ENCODE assay signal across 10 cellular contexts in genomic region chr7:47937065-47937687, GRCh38. TPM values are rescaled to one million over a fixed set of nuclear protein-coding genes. Genes with fewer than 3 reads are reported as not detected.
DNase-seq lines count a peak whose midpoint lies in the region; ATAC-seq and TF ChIP-seq lines count a peak whose summit lies in the region.
"Had no signal": no experiment of that assay in that cellular context is flagged by ENCODE, and none has a peak within 500 bp of the region (broad histone marks: within the 10 kb centered on the region; RNA-seq: fewer than 3 reads in every experiment).

No MANE protein-coding gene starts in this region.

- H3K27me3 Mint-ChIP-seq in neural crest cell (ENCODE audit: low read depth) = no peaks in the 10 kb centered on the region

- no peak overlapping the region for H3K4me3 Mint-ChIP-seq in neural crest cell

- H3K27me3 ChIP-seq in gastroesophageal sphincter = no peaks in the 10 kb centered on the region
- H3K27me3 ChIP-seq: ascending aorta had no signal

- peaks cover 59% of the 10 kb centered on the region for H3K4me1 Mint-ChIP-seq in neural crest cell

- H3K9me3 Mint-ChIP-seq in neural crest cell = no peaks in the 10 kb centered on the region

- no peak for TF ChIP-seq EP300 in gastroesophageal sphincter (IDR thresholded peaks at IDR 0.05)

- H3K36me3 ChIP-seq in gastroesophageal sphincter = no peaks in the 10 kb centered on the region
- H3K36me3 ChIP-seq: ascending aorta had no signal

- H3K9me3 ChIP-seq in gastroesophageal sphincter = no peaks in the 10 kb centered on the region
- H3K9me3 ChIP-seq: A549, ascending aorta had no signal

- DNase-seq in NCI-H2107 treated with DMSO at 0.1 percent for 48 hours (lab: John Stamatoyannopoulos, UW; ENCODE audit: unreplicated experiment) (peak; percentile 30), NCI-H2107 (lab: John Stamatoyannopoulos, UW) (no peak), neural crest cell (ENCODE audit: low read depth, low spot score) (no peak), NCI-H82 treated with DMSO at 0.1 percent for 48 hours (lab: John Stamatoyannopoulos, UW; ENCODE audit: unreplicated experiment) (no peak)

- TF ChIP-seq CTCF in neural crest cell (conservative IDR thresholded peaks at IDR 0.05) (no peak), gastroesophageal sphincter (IDR thresholded peaks at IDR 0.05) (no peak)

- peak; percentile 92 for ATAC-seq in GM21576 (IDR thresholded peaks at IDR 0.05; ENCODE audit: unreplicated experiment)
- peak; percentile 94 for ATAC-seq in HG03571 (IDR thresholded peaks at IDR 0.05; ENCODE audit: unreplicated experiment)
- ATAC-seq in SK-N-SH treated with all-trans-retinoic acid at 6 μM for 48 hours = no peak
- no peak for ATAC-seq in gastroesophageal sphincter

- no peak overlapping the region for H3K4me3 ChIP-seq in gastroesophageal sphincter
- H3K4me3 ChIP-seq: A549, ascending aorta had no signal

- H3K27ac ChIP-seq in gastroesophageal sphincter = no peak overlapping the region
- H3K27ac ChIP-seq: A549, ascending aorta had no signal

- H3K27ac Mint-ChIP-seq in neural crest cell (ENCODE audit: unreplicated experiment) = peak overlapping the region; percentile 11

- 60 to 77% methylated on average over 4 to 8 of the region's 17 CpGs for WGBS in gastroesophageal sphincter (ENCODE audit: low coverage in 1 of 2), 2 donors

- H3K36me3 Mint-ChIP-seq in neural crest cell (ENCODE audit: low read depth) = no peaks in the 10 kb centered on the region

- peaks cover 0 to 7% (median 5%) of the 10 kb centered on the region in 3 donors for H3K4me1 ChIP-seq in gastroesophageal sphincter

- no peak for TF ChIP-seq POLR2A in gastroesophageal sphincter (IDR thresholded peaks at IDR 0.05)

TF ChIP-seq in SK-N-SH treated with all-trans-retinoic acid at 6 μM for 48 hours, 23 proteins besides CTCF, POLR2A, EP300 and RAD21:
- TF ChIP-seq, protein P1, sequence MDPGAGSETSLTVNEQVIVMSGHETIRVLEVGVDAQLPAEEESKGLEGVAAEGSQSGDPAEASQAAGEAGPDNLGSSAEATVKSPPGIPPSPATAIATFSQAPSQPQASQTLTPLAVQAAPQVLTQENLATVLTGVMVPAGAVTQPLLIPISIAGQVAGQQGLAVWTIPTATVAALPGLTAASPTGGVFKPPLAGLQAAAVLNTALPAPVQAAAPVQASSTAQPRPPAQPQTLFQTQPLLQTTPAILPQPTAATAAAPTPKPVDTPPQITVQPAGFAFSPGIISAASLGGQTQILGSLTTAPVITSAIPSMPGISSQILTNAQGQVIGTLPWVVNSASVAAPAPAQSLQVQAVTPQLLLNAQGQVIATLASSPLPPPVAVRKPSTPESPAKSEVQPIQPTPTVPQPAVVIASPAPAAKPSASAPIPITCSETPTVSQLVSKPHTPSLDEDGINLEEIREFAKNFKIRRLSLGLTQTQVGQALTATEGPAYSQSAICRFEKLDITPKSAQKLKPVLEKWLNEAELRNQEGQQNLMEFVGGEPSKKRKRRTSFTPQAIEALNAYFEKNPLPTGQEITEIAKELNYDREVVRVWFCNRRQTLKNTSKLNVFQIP (CRISPR knock-in tag; IDR thresholded peaks at IDR 0.05; ENCODE audit: borderline replicate concordance, low read depth) = no peak
- TF ChIP-seq TCF4 (CRISPR knock-in tag; IDR thresholded peaks at IDR 0.05; ENCODE audit: borderline replicate concordance) (no peak), PATZ1 (CRISPR knock-in tag; IDR thresholded peaks at IDR 0.05; ENCODE audit: borderline replicate concordance) (no peak), ZNF8 (CRISPR knock-in tag; IDR thresholded peaks at IDR 0.05) (no peak), TOX (CRISPR knock-in tag; IDR thresholded peaks at IDR 0.05; ENCODE audit: borderline replicate concordance) (no peak), ZC3H10 (CRISPR knock-in tag; IDR thresholded peaks at IDR 0.05) (no peak), ZNF565 (CRISPR knock-in tag; conservative IDR thresholded peaks at IDR 0.05; ENCODE audit: low read depth) (no peak), ARNTL (CRISPR knock-in tag; IDR thresholded peaks at IDR 0.05; ENCODE audit: borderline replicate concordance, low read depth) (no peak), PPARA (CRISPR knock-in tag; IDR thresholded peaks at IDR 0.05; ENCODE audit: borderline replicate concordance) (no peak), CSDC2 (CRISPR knock-in tag; IDR thresholded peaks at IDR 0.05) (no peak), SNAI2 (CRISPR knock-in tag; IDR thresholded peaks at IDR 0.05) (no peak), ESRRG (CRISPR knock-in tag; IDR thresholded peaks at IDR 0.05) (no peak), GLIS3 (CRISPR knock-in tag; IDR thresholded peaks at IDR 0.05) (no peak), CREB5 (CRISPR knock-in tag; IDR thresholded peaks at IDR 0.05; ENCODE audit: low read depth) (no peak), CSRNP3 (CRISPR knock-in tag; IDR thresholded peaks at IDR 0.05) (no peak), OSR1 (CRISPR knock-in tag; IDR thresholded peaks at IDR 0.05) (no peak), TSHZ2 (CRISPR knock-in tag; IDR thresholded peaks at IDR 0.05) (no peak), ZFP30 (CRISPR knock-in tag; IDR thresholded peaks at IDR 0.05) (no peak), RARB (CRISPR knock-in tag; IDR thresholded peaks at IDR 0.05) (no peak)

RNA-seq across cellular contexts. Expression of gene PKD1L1, which starts 11.1 kb away (rescaled TPM):
- total RNA-seq in neural crest cell (0.11 and 0.19 TPM in 2 replicates), gastroesophageal sphincter (1 to 10 TPM in 1 of 4 donors, under 1 TPM in 3; 0.12 to 1.3 (median 0.45) TPM)

RNA-seq across cellular contexts. Expression of gene HUS1, which starts 42.2 kb away (rescaled TPM):
- total RNA-seq in neural crest cell (43.1 and 47.0 TPM in 2 replicates), gastroesophageal sphincter (10 to 100 TPM; 13.7 to 32.7 (median 19.7) TPM)

Comparison
In these comparisons a context has a peak if more than half of its experiments do, and no peak if none do; other contexts are left out.
1. ATAC-seq: peak in GM21576 (single experiment) and HG03571 (single experiment); none in SK-N-SH treated with all-trans-retinoic acid at 6 μM for 48 hours (single experiment) and gastroesophageal sphincter (single experiment).